Comparison of ENCODE assay signal across 8 cellular contexts in the genomic region with DNA sequence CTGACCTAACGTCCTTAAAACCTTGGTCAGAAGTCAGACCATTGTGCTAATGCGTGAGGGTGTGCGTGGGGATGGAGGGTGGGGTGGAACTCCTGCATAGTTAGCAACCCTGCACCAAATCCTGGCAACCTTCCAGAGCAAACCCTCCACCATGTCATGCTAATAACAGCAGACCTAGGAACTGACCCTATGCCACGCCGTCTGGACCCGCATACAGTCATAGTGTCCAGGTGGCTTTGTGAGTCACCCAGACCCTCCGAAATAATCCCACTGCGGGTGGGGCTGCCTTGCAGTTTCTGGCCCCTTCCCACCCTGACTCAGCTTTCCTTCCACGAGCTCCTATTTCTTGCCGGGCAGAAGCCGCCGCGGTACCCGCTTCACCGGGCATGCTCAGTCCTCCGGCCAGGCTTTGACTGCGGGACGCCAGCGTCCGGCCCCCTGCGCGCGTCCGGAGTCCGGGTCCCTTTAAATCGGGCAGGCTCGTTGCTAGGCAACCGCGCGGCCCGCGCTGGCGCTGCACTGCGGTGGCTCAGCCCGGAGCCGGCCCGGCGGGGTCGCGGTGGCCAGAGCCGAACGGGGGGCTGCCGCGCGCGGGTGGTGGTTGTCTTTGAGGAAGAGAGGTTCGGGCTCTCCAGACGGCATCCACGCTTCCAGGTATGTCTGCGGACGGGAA. TPM values are rescaled to one million over a fixed set of nuclear protein-coding genes. Genes with fewer than 3 reads are reported as not detected.
DNase-seq lines count a peak whose midpoint lies in the region; ATAC-seq and TF ChIP-seq lines count a peak whose summit lies in the region.

Gene CCDC160, plus strand, starts transcription at position 493 of the 673 bp plus-strand sequence. CDS start 7,619 bp downstream, outside the sequence.

- H3K4me3 ChIP-seq in LNCaP clone FGC (ENCODE audit: low read depth, low read length), result peak within 1 kb of the TSS; percentile 41

- no peaks in the 10 kb centered on the region for H3K4me1 Mint-ChIP-seq in stimulated activated naive B cell treated with anti-CD40 and anti-IgM and Interleukin-4, amounts not matched to agents 10 μg/mL and 1 μg/mL and 100 μg/mL, for 72 hours

- TF ChIP-seq CTCF in LNCaP clone FGC (IDR thresholded peaks at IDR 0.05; ENCODE audit: control insufficient read depth, extremely low read depth, insufficient read depth), result no peak

- ATAC-seq in left colon, result peak; percentile 43
- peak; percentile 51 to 53 for ATAC-seq in stimulated activated naive B cell treated with anti-CD40 and anti-IgM and Interleukin-4, amounts not matched to agents 10 μg/mL and 1 μg/mL and 100 μg/mL, for 72 hours (replicated peaks)
- no peak for ATAC-seq in GM21529 (IDR thresholded peaks at IDR 0.05; ENCODE audit: unreplicated experiment)

- H3K27ac ChIP-seq in caudate nucleus (ENCODE audit: low read depth, low read length), result no peak within 1 kb of the TSS

- no peaks in the 10 kb centered on the region for H3K9me3 Mint-ChIP-seq in stimulated activated naive B cell treated with anti-CD40 and anti-IgM and Interleukin-4, amounts not matched to agents 10 μg/mL and 1 μg/mL and 100 μg/mL, for 72 hours

- H3K4me3 Mint-ChIP-seq in stimulated activated naive B cell treated with anti-CD40 and anti-IgM and Interleukin-4, amounts not matched to agents 10 μg/mL and 1 μg/mL and 100 μg/mL, for 72 hours, result peak within 1 kb of the TSS; percentile 73 to 81

- intact Hi-C loops in left colon (cut with DNase I, micrococcal nuclease), result no loop called here

- peaks cover 11 to 24% of the 10 kb centered on the region in 2 donors for H3K27me3 Mint-ChIP-seq in stimulated activated naive B cell treated with anti-CD40 and anti-IgM and Interleukin-4, amounts not matched to agents 10 μg/mL and 1 μg/mL and 100 μg/mL, for 72 hours

- H3K27ac Mint-ChIP-seq in stimulated activated naive B cell treated with anti-CD40 and anti-IgM and Interleukin-4, amounts not matched to agents 10 μg/mL and 1 μg/mL and 100 μg/mL, for 72 hours, result no peak within 1 kb of the TSS

- no peaks in the 10 kb centered on the region for H3K36me3 Mint-ChIP-seq in stimulated activated naive B cell treated with anti-CD40 and anti-IgM and Interleukin-4, amounts not matched to agents 10 μg/mL and 1 μg/mL and 100 μg/mL, for 72 hours

- DNase-seq in NCI-H748 (lab: John Stamatoyannopoulos, UW; ENCODE audit: unreplicated experiment) (peak; percentile 69), NCI-H748 treated with DMSO at 0.1 percent for 48 hours (lab: John Stamatoyannopoulos, UW) (no peak), LNCaP clone FGC (ENCODE audit: low read depth) (no peak), caudate nucleus (lab: John Stamatoyannopoulos, UW) (peak in 50 of 61 donors; percentile 1 to 65 (median 27)), left colon (peak in 1 of 2 donors; percentile 51), SKM-1 treated with dmso at 0.1 percent for 144 hours (lab: John Stamatoyannopoulos, UW; ENCODE audit: unreplicated experiment) (no peak)
- peak; percentile 3 for DNase-seq in stimulated activated naive B cell treated with anti-CD40 and anti-IgM and Interleukin-4, amounts not matched to agents 10 μg/mL and 1 μg/mL and 100 μg/mL, for 72 hours

RNA-seq across cellular contexts. Expression of gene CCDC160, which starts in this region (rescaled TPM):
- not detected for total RNA-seq in left colon

Comparison
In these comparisons a context has a peak if more than half of its experiments do, and no peak if none do; other contexts are left out.
1. DNase-seq: peak in NCI-H748 (single experiment), caudate nucleus (50 of 61) and stimulated activated naive B cell treated with anti-CD40 and anti-IgM and Interleukin-4, amounts not matched to agents 10 μg/mL and 1 μg/mL and 100 μg/mL, for 72 hours (single experiment); none in NCI-H748 treated with DMSO at 0.1 percent for 48 hours (single experiment), LNCaP clone FGC (single experiment) and SKM-1 treated with dmso at 0.1 percent for 144 hours (single experiment).
2. Peak in ATAC-seq in left colon; RNA of the gene not detected or under 1 TPM.